ENCODE assay signal across 10 cellular contexts in the genomic region with DNA sequence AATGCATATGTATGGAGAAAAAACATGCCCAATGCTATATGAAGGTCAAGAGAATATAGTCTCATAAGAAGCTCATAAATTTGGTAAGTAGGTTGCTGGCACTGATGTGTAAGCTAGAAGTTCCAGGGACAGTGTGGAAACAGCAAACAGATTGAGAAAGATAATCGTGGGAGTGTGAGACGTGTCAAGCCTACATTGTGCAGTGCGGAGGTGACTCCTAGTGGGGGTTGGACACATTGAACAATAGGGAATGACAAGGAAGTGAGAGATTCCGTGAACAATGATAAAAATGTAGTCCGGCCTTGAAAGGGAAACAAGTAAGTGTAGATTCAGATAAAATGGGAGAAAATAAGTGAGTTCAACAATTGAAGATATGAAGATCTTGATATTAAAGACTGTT.
DNase-seq lines count a peak whose midpoint lies in the region; ATAC-seq, FAIRE-seq and TF ChIP-seq lines count a peak whose summit lies in the region.
"Had no signal": no experiment of that assay in that cellular context is flagged by ENCODE, and none has a peak within 500 bp of the region (broad histone marks: within the 10 kb centered on the region; RNA-seq: fewer than 3 reads in every experiment).

No MANE protein-coding gene starts in this region.

- no peaks in the 10 kb centered on the region for H3K36me3 ChIP-seq in bronchial epithelial cell (ENCODE audit: control insufficient read depth, insufficient read depth, low read length)
- H3K36me3 ChIP-seq: stomach had no signal

- no peak for FAIRE-seq in bronchial epithelial cell (lab: Jason Lieb, UNC)

- H3K27me3 ChIP-seq in bronchial epithelial cell (ENCODE audit: control insufficient read depth, insufficient read depth, low read length), result no peaks in the 10 kb centered on the region
- H3K27me3 ChIP-seq: stomach had no signal

- TF ChIP-seq CTCF in bronchial epithelial cell (IDR thresholded peaks at IDR 0.05; ENCODE audit: insufficient read depth, low read length, severe bottlenecking), result peak; percentile 22
- TF ChIP-seq CTCF in retinal pigment epithelial cell (conservative IDR thresholded peaks at IDR 0.05; ENCODE audit: low read depth, low read length), result peak; percentile 28

- ATAC-seq in GM19328 (IDR thresholded peaks at IDR 0.05; ENCODE audit: unreplicated experiment) (no peak), HG03432 (IDR thresholded peaks at IDR 0.05; ENCODE audit: unreplicated experiment) (no peak)

- H3K4me3 ChIP-seq in bronchial epithelial cell (ENCODE audit: low read depth, low read length), result no peak overlapping the region
- no peak overlapping the region for H3K4me3 ChIP-seq in retinal pigment epithelial cell (ENCODE audit: low read length)
- H3K4me3 ChIP-seq: stomach had no signal

- DNase-seq in NCI-H345 (lab: John Stamatoyannopoulos, UW) (peak; percentile 27), NCI-H345 treated with DMSO at 0.1 percent for 48 hours (lab: John Stamatoyannopoulos, UW; ENCODE audit: unreplicated experiment) (no peak), NCI-H460 (ENCODE audit: extremely low read depth, low read depth) (peak; percentile 76), bronchial epithelial cell (ENCODE audit: low read depth) (peak; percentile 37), retinal pigment epithelial cell (ENCODE audit: low read depth) (no peak), NOMO-1 treated with DMSO at 0.1 percent for 48 hours (lab: John Stamatoyannopoulos, UW; ENCODE audit: unreplicated experiment) (no peak)
- DNase-seq: activated CD4-positive, alpha-beta T cell treated with anti-CD3 and anti-CD28 coated beads, Interleukin-2, amount 50 U/mL, for 48 hours; stomach had no signal

Comparison
In these comparisons a context has a peak if more than half of its experiments do, and no peak if none do; other contexts are left out.
1. DNase-seq: peak in NCI-H345 (single experiment), NCI-H460 (single experiment) and bronchial epithelial cell (single experiment); none in NCI-H345 treated with DMSO at 0.1 percent for 48 hours (single experiment), retinal pigment epithelial cell (single experiment) and NOMO-1 treated with DMSO at 0.1 percent for 48 hours (single experiment).